In the genomic region with DNA sequence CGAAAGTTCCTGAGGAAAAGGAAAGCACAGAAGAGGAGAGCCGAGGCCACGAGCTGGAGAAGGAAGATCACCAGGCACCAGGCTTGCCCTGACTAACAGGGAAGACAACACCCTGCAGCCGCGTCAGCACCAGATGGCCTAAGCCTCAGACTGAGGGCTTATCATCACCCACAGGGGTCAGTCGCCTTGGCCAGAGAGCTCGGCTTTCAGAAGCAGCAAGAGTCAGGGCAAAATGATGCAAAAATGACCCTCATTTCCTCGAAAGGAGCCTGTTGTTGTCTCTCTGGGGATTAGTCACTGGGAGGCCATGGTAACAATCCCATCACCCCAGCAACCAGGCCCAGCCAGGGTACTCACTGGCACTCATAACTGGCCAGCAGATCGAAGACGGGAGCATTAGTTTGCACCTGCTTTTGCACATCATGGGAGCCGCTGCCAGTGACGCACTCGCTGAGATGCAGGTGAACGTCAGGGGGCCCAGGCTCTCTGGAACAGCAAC, we compare ENCODE assay signal across 1 cellular context.
TF ChIP-seq lines count a peak whose summit lies in the region.

No MANE protein-coding gene starts in this region.

TF ChIP-seq in IMR-90, 13 proteins besides CTCF, POLR2A, EP300 and RAD21 (continued from another document):
- TF ChIP-seq FOS (IDR thresholded peaks at IDR 0.05; ENCODE audit: low read depth, low read length) (peak; percentile 94), MAFK (IDR thresholded peaks at IDR 0.05; ENCODE audit: low read depth, low read length) (peak; percentile 45)
